22 cellular contexts compared by ENCODE assay signal in genomic region chr5:124399426-124399961, GRCh38.
DNase-seq lines count a peak whose midpoint lies in the region; ATAC-seq and TF ChIP-seq lines count a peak whose summit lies in the region.
"Had no signal": no experiment of that assay in that cellular context is flagged by ENCODE, and none has a peak within 500 bp of the region (broad histone marks: within the 10 kb centered on the region; RNA-seq: fewer than 3 reads in every experiment).

No MANE protein-coding gene starts in this region.

- peak; percentile 29; the same call in 1 of the 3 replicates for ATAC-seq in SK-N-SH treated with all-trans-retinoic acid at 6 μM for 48 hours
- ATAC-seq: GM12878 had no signal

- TF ChIP-seq CTCF in fibroblast of the aortic adventitia (IDR thresholded peaks at IDR 0.05; ENCODE audit: insufficient read depth, low read length) (no peak), coronary artery (IDR thresholded peaks at IDR 0.05) (no peak)

- peak; percentile 4 for DNase-seq in dermis blood vessel endothelial cell
- DNase-seq in fibroblast of the aortic adventitia (ENCODE audit: low read depth) = peak; percentile 60
- DNase-seq in NCI-H2171 treated with DMSO at 0.1 percent for 48 hours (lab: John Stamatoyannopoulos, UW) = no peak
- DNase-seq in NCI-H526 (lab: John Stamatoyannopoulos, UW) = no peak
- no peak for DNase-seq in COLO829 (ENCODE audit: low spot score)
- no peak for DNase-seq in coronary artery (ENCODE audit: low spot score)
- DNase-seq: CD4-positive, alpha-beta memory T cell; DND-41; Karpas-422; MG63; NCI-H1417; NCI-H187; NCI-H2107; NCI-H2227 treated with DMSO at 0.1 percent for 48 hours; NCI-H510A; NCI-H748 treated with DMSO at 0.1 percent for 48 hours; NK-92 treated with Interleukin-12 subunit alpha and Interleukin-12 subunit beta, amount 100 ng/mL, for 24 hours; Peyer's patch had no signal

- H3K4me3 ChIP-seq in fibroblast of the aortic adventitia (ENCODE audit: low read depth, low read length) = no peak overlapping the region
- no peak overlapping the region for H3K4me3 ChIP-seq in coronary artery
- H3K4me3 ChIP-seq: BLaER1 treated with 17β-estradiol and CSF1 and Interleukin-3, amounts not matched to agents 10 nM and 100 nM; GM12878; MG63; Peyer's patch; SJSA1 had no signal

- no peak overlapping the region for H3K27ac ChIP-seq in coronary artery
- H3K27ac ChIP-seq: BLaER1 treated with 17β-estradiol and CSF1 and Interleukin-3, amounts not matched to agents 10 nM and 100 nM; Peyer's patch; SJSA1 had no signal

TF ChIP-seq in SK-N-SH treated with all-trans-retinoic acid at 6 μM for 48 hours, 23 proteins besides CTCF, POLR2A, EP300 and RAD21:
- TF ChIP-seq TOX (CRISPR knock-in tag; IDR thresholded peaks at IDR 0.05; ENCODE audit: borderline replicate concordance) (peak; percentile 59), ZNF70 (CRISPR knock-in tag; IDR thresholded peaks at IDR 0.05) (no peak)

Comparison
In these comparisons a context has a peak if more than half of its experiments do, and no peak if none do; other contexts are left out.
1. DNase-seq: peak in dermis blood vessel endothelial cell (single experiment) and fibroblast of the aortic adventitia (single experiment); none in NCI-H2171 treated with DMSO at 0.1 percent for 48 hours (single experiment), NCI-H526 (0 of 2), COLO829 (single experiment) and coronary artery (single experiment).